28 cellular contexts compared by ENCODE assay signal in genomic region chr15:25623708-25624107, GRCh38.
"Had no signal": no experiment of that assay in that cellular context is flagged by ENCODE, and none has a peak within 500 bp of the region (broad histone marks: within the 10 kb centered on the region; RNA-seq: fewer than 3 reads in every experiment).

No MANE protein-coding gene starts in this region.

- H3K27me3 ChIP-seq: brain microvascular endothelial cell, colonic mucosa, heart left ventricle had no signal

- H3K4me1 Mint-ChIP-seq: activated B cell treated with CpG ODN at 0.5 μM for 24 hours; activated T-helper 17 cell treated with anti-CD3 and anti-CD28 coated beads, Interleukin-2, amount 50 U/mL, for 72 hours; T-helper 17 cell had no signal

- H3K4me1 ChIP-seq: colonic mucosa had no signal

- ATAC-seq: activated CD4-positive, CD25-positive, alpha-beta regulatory T cell treated with anti-CD3 and anti-CD28 coated beads, Interleukin-2, amount 50 U/mL, for 24 hours; activated CD8-positive, alpha-beta T cell treated with anti-CD3 and anti-CD28 coated beads for 36 hours; activated T-cell treated with anti-CD3 and anti-CD28 coated beads, Interleukin-2, amount 50 U/mL, for 4 hours; activated T-helper 17 cell treated with anti-CD3 and anti-CD28 coated beads, Interleukin-2, amount 50 U/mL, for 72 hours; esophagus mucosa; T-helper 17 cell had no signal

- H3K4me3 Mint-ChIP-seq: activated B cell treated with CpG ODN at 0.5 μM for 24 hours; activated CD8-positive, alpha-beta T cell treated with anti-CD3 and anti-CD28 coated beads for 36 hours; activated naive CD8-positive, alpha-beta T cell; activated T-cell treated with anti-CD3 and anti-CD28 coated beads, Interleukin-2, amount 50 U/mL, for 4 hours; activated T-helper 17 cell treated with anti-CD3 and anti-CD28 coated beads, Interleukin-2, amount 50 U/mL, for 72 hours; T-helper 17 cell; T-helper 2 cell treated with Interferon-gamma antibody and Interleukin-4, amounts not matched to agents 5 μg/mL and 100 μg/mL, for 36 hours had no signal

- H3K27ac Mint-ChIP-seq: activated B cell treated with CpG ODN at 0.5 μM for 24 hours; activated CD8-positive, alpha-beta T cell treated with anti-CD3 and anti-CD28 coated beads for 36 hours; activated naive CD8-positive, alpha-beta T cell; activated T-helper 17 cell treated with anti-CD3 and anti-CD28 coated beads, Interleukin-2, amount 50 U/mL, for 72 hours; T-helper 17 cell; T-helper 2 cell treated with Interferon-gamma antibody and Interleukin-4, amounts not matched to agents 5 μg/mL and 100 μg/mL, for 36 hours had no signal

- H3K36me3 ChIP-seq: brain microvascular endothelial cell, colonic mucosa, heart left ventricle, WERI-Rb-1 had no signal

- H3K36me3 Mint-ChIP-seq: activated naive CD8-positive, alpha-beta T cell had no signal

- H3K4me3 ChIP-seq: colonic mucosa, heart left ventricle had no signal

- H3K9me3 ChIP-seq: colonic mucosa, heart left ventricle had no signal

- H3K9me3 Mint-ChIP-seq: activated T-cell treated with anti-CD3 and anti-CD28 coated beads, Interleukin-2, amount 50 U/mL, for 4 hours; activated T-helper 17 cell treated with anti-CD3 and anti-CD28 coated beads, Interleukin-2, amount 50 U/mL, for 72 hours had no signal

- DNase-seq: activated B cell treated with CpG ODN at 0.5 μM for 24 hours; activated CD4-positive, alpha-beta T cell treated with anti-CD3 and anti-CD28 coated beads for 48 hours; activated CD4-positive, alpha-beta T cell treated with anti-CD3 and anti-CD28 coated beads, Interleukin-2, amount 50 U/mL, for 1 hour; activated CD4-positive, alpha-beta T cell treated with anti-CD3 and anti-CD28 coated beads, Interleukin-2, amount 50 U/mL, for 48 hours; activated CD8-positive, alpha-beta memory T cell treated with anti-CD3 and anti-CD28 coated beads for 24 hours; activated CD8-positive, alpha-beta T cell treated with anti-CD3 and anti-CD28 coated beads for 36 hours; activated effector memory CD4-positive, alpha-beta T cell treated with Interleukin-2 at 50 U/mL for 16 hours; activated gamma-delta T cell treated with Interleukin-2 at 50 U/mL for 16 hours; activated naive CD4-positive, alpha-beta T cell treated with anti-CD3 and anti-CD28 coated beads, Interleukin-2, amount 50 U/mL, for 16 hours; activated naive CD4-positive, alpha-beta T cell treated with Interleukin-2 at 50 U/mL for 16 hours; activated T-cell treated with anti-CD3 and anti-CD28 coated beads, Interleukin-2, amount 50 U/mL, for 4 hours; amniotic stem cell; brain microvascular endothelial cell; central memory CD4-positive, alpha-beta T cell; cerebellar nuclear complex; colonic mucosa; effector CD8-positive, alpha-beta T cell; foreskin fibroblast; T-helper 1 cell; T-helper 17 cell; T1000; WERI-Rb-1 had no signal

- H3K27me3 Mint-ChIP-seq: activated B cell treated with CpG ODN at 0.5 μM for 24 hours; activated CD8-positive, alpha-beta T cell treated with anti-CD3 and anti-CD28 coated beads for 36 hours; T-helper 17 cell had no signal
